ENCODE assay signal across 28 cellular contexts in the genomic region with DNA sequence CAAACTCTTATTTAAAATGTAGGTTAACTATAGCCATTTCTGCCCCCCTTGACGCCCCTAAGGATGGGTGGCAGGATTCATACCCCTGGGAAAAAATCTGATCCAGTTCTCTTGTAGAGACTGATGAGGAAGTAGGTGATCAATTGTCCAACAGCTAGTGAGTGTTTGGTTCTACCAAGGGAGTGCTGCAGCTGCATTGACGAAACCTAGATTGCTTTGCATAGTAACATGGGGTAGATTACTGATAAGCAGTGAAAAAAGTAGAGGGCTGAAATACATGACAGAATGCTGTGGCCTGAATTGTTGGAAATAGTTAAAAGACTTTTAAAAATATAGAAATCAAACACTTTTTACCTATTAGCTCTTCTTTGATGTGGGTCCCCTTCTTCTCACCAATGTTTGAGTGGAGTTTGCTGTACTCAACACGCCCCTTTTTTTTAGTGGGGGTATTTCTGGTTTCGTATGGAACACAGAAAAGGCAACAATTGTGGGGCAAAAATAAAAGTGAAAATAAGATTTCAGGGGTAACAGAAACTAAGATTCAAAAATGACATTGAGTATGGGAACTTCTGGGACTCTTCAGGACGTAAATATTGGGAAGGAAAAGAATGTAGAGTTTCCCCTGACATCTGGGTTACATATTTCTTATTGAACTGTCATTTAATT.
A peak's percentile ranks its signal among the peaks of the same experiment; 100 is the strongest.
DNase-seq lines count a peak whose midpoint lies in the region; ATAC-seq and TF ChIP-seq lines count a peak whose summit lies in the region.
"Had no signal": no experiment of that assay in that cellular context is flagged by ENCODE, and none has a peak within 500 bp of the region (broad histone marks: within the 10 kb centered on the region; RNA-seq: fewer than 3 reads in every experiment).

No MANE protein-coding gene starts in this region.

- H3K9me3 ChIP-seq in SJCRH30 (replicated peaks) = 0 out of 2 replicates have a peak, but pooled peaks cover 4% of the 10 kb centered on the region
- H3K9me3 ChIP-seq in stomach = peaks cover 0 to 8% (median 0%) of the 10 kb centered on the region in 4 donors
- H3K9me3 ChIP-seq: tibial nerve had no signal

- ATAC-seq in GM19035 (IDR thresholded peaks at IDR 0.05; ENCODE audit: unreplicated experiment) (peak; percentile 54), GM21526 (IDR thresholded peaks at IDR 0.05; ENCODE audit: low FRiP score, unreplicated experiment) (peak; percentile 77), HG02852 (IDR thresholded peaks at IDR 0.05; ENCODE audit: unreplicated experiment) (peak; percentile 73), HG02759 (IDR thresholded peaks at IDR 0.05; ENCODE audit: unreplicated experiment) (no peak)
- ATAC-seq: gastroesophageal sphincter; HepG2; left lung; naive thymus-derived CD4-positive, alpha-beta T cell had no signal

- no peak for TF ChIP-seq CTCF in stomach (IDR thresholded peaks at IDR 0.05)

- H3K27ac ChIP-seq in SJCRH30 = peak overlapping the region; percentile 21
- H3K27ac ChIP-seq in stomach = no peak overlapping the region
- H3K27ac ChIP-seq: C4-2B, cardiac muscle cell, gastroesophageal sphincter, HL-60, left lung, tibial nerve, WERI-Rb-1 had no signal

- 63 to 83% (median 70%) methylated on average over 5 of the region's 5 CpGs for WGBS in stomach, 5 donors

- no peak for TF ChIP-seq POLR2A in stomach (IDR thresholded peaks at IDR 0.05)

- DNase-seq in SJCRH30 = no peak
- no peak for DNase-seq in NCI-H69 (lab: John Stamatoyannopoulos, UW)
- DNase-seq in stomach = no peak
- no peak for DNase-seq in cerebellar cortex (ENCODE audit: low spot score)
- DNase-seq: activated CD4-positive, alpha-beta T cell treated with anti-CD3 and anti-CD28 coated beads, Interleukin-2, amount 50 U/mL, for 1 hour; aorta; Calu3; cortex of kidney; H9; hypothalamus; Kasumi-1; left lung; naive thymus-derived CD4-positive, alpha-beta T cell; NCI-H1105; NCI-H2081; NCI-H226; nucleus accumbens; WERI-Rb-1 had no signal

- H3K4me3 ChIP-seq in SJCRH30 (no peak overlapping the region), stomach (no peak overlapping the region)
- H3K4me3 ChIP-seq: cardiac muscle cell, gastroesophageal sphincter, left lung, tibial nerve had no signal

- intact Hi-C loops in stomach (cut with DNase I; ENCODE audit: low total_unique reads) = no loop called here

- TF ChIP-seq EP300 in stomach (IDR thresholded peaks at IDR 0.05) = no peak

- no peaks in the 10 kb centered on the region for H3K36me3 ChIP-seq in SJCRH30
- H3K36me3 ChIP-seq in stomach = no peaks in the 10 kb centered on the region
- H3K36me3 ChIP-seq: cardiac muscle cell, gastroesophageal sphincter, left lung, tibial nerve, WERI-Rb-1 had no signal

- no peaks in the 10 kb centered on the region for H3K27me3 ChIP-seq in SJCRH30
- H3K27me3 ChIP-seq in stomach = no peaks in the 10 kb centered on the region
- H3K27me3 ChIP-seq: cardiac muscle cell, gastroesophageal sphincter, left lung, tibial nerve had no signal

- H3K4me1 ChIP-seq in SJCRH30 (peaks cover 34% of the 10 kb centered on the region), stomach (no peaks in the 10 kb centered on the region)
- H3K4me1 ChIP-seq: left lung, tibial nerve had no signal
